In genomic region chr7:157410831-157411556, GRCh38 we compare ENCODE assay signal across 15 cellular contexts.
DNase-seq lines count a peak whose midpoint lies in the region; ATAC-seq and TF ChIP-seq lines count a peak whose summit lies in the region.
"Had no signal": no experiment of that assay in that cellular context is flagged by ENCODE, and none has a peak within 500 bp of the region (broad histone marks: within the 10 kb centered on the region; RNA-seq: fewer than 3 reads in every experiment).

No MANE protein-coding gene starts in this region.

- TF ChIP-seq CTCF in right atrium auricular region (IDR thresholded peaks at IDR 0.05) (no peak), NB4 (IDR thresholded peaks at IDR 0.05; ENCODE audit: low read depth, low read length) (no peak), gastrocnemius medialis (IDR thresholded peaks at IDR 0.05 in 4 of 5, conservative IDR thresholded peaks at IDR 0.05 in 1 of 5) (no peak)

- peak; percentile 16 for DNase-seq in left ventricle myocardium superior
- DNase-seq in right atrium auricular region (ENCODE audit: low spot score), result no peak
- DNase-seq in NB4 (ENCODE audit: low read depth), result peak; percentile 54
- no peak for DNase-seq in effector memory CD8-positive, alpha-beta T cell
- no peak for DNase-seq in NCI-H446 (lab: John Stamatoyannopoulos, UW)
- no peak for DNase-seq in cortex of kidney (lab: John Stamatoyannopoulos, UW)
- no peak for DNase-seq in gastrocnemius medialis
- DNase-seq: NCI-H1105 treated with DMSO at 0.1 percent for 48 hours, NCI-H2107, NCI-H524, testis had no signal

- intact Hi-C loops in left ventricle myocardium superior (cut with micrococcal nuclease) (no loop called here), gastrocnemius medialis (cut with DNase I; ENCODE audit: low total_unique reads) (no loop called here)

- no peaks in the 10 kb centered on the region for H3K27me3 ChIP-seq in right atrium auricular region
- H3K27me3 ChIP-seq in gastrocnemius medialis, result no peaks in the 10 kb centered on the region
- H3K27me3 ChIP-seq: cardiac muscle cell, gastroesophageal sphincter, testis had no signal

- H3K4me3 ChIP-seq in right atrium auricular region, result no peak overlapping the region
- no peak overlapping the region for H3K4me3 ChIP-seq in NB4 (ENCODE audit: low read depth, low read length)
- H3K4me3 ChIP-seq in gastrocnemius medialis, result no peak overlapping the region
- H3K4me3 ChIP-seq: cardiac muscle cell, gastroesophageal sphincter, prostate gland had no signal

- H3K9me3 ChIP-seq in right atrium auricular region, result no peaks in the 10 kb centered on the region
- H3K9me3 ChIP-seq in gastrocnemius medialis, result no peaks in the 10 kb centered on the region
- H3K9me3 ChIP-seq: gastroesophageal sphincter, prostate gland, testis had no signal

- H3K4me1 ChIP-seq in right atrium auricular region (peaks cover 0 to 14% of the 10 kb centered on the region in 2 donors), gastrocnemius medialis (peaks cover 9% of the 10 kb centered on the region in 2 donors)
- H3K4me1 ChIP-seq: gastroesophageal sphincter, prostate gland had no signal

- peak overlapping the region in 1 of 2 donors; percentile 74 for H3K4me3 Mint-ChIP-seq in effector memory CD8-positive, alpha-beta T cell
- H3K4me3 Mint-ChIP-seq: nephron had no signal

- H3K36me3 ChIP-seq in right atrium auricular region, result peaks cover 50% of the 10 kb centered on the region
- peaks cover 0 to 19% of the 10 kb centered on the region in 2 donors for H3K36me3 ChIP-seq in gastrocnemius medialis
- H3K36me3 ChIP-seq: cardiac muscle cell, prostate gland had no signal

- no peaks in the 10 kb centered on the region for H3K9me3 Mint-ChIP-seq in effector memory CD8-positive, alpha-beta T cell
- H3K9me3 Mint-ChIP-seq: nephron had no signal

- H3K27ac Mint-ChIP-seq in effector memory CD8-positive, alpha-beta T cell, result peak overlapping the region; percentile 69 to 93
- H3K27ac Mint-ChIP-seq: nephron had no signal

- H3K27me3 Mint-ChIP-seq in effector memory CD8-positive, alpha-beta T cell, result no peaks in the 10 kb centered on the region

- no peak overlapping the region for H3K27ac ChIP-seq in right atrium auricular region
- H3K27ac ChIP-seq in gastrocnemius medialis, result no peak overlapping the region
- H3K27ac ChIP-seq: cardiac muscle cell, gastroesophageal sphincter, prostate gland, testis had no signal

- in situ Hi-C loops in gastrocnemius medialis (cut with MboI; ENCODE audit: low sequenced_read_pairs in 4 of 4), result loop anchor here in 1 of 4 donors (25.0 kb wide), 1 partner anchor 149 kb away; no protein-coding TSS in a partner anchor

- TF ChIP-seq POLR2A in NB4 (IDR thresholded peaks at IDR 0.05; ENCODE audit: extremely low read depth, insufficient read length) (no peak), gastrocnemius medialis (IDR thresholded peaks at IDR 0.05) (no peak)

- peaks cover 6 to 15% of the 10 kb centered on the region in 2 donors for H3K4me1 Mint-ChIP-seq in effector memory CD8-positive, alpha-beta T cell (ENCODE audit: low read depth in 2 of 2)
- H3K4me1 Mint-ChIP-seq: nephron had no signal

- no peak for ATAC-seq in left ventricle myocardium superior
- ATAC-seq in effector memory CD8-positive, alpha-beta T cell (replicated peaks), result no peak
- ATAC-seq in gastrocnemius medialis, result no peak
- ATAC-seq: gastroesophageal sphincter had no signal

- H3K36me3 Mint-ChIP-seq in effector memory CD8-positive, alpha-beta T cell (ENCODE audit: insufficient read depth), result peaks cover 25% of the 10 kb centered on the region

Comparison
In these comparisons a context has a peak if more than half of its experiments do, and no peak if none do; other contexts are left out.
1. DNase-seq: peak in left ventricle myocardium superior (single experiment) and NB4 (single experiment); none in right atrium auricular region (single experiment), effector memory CD8-positive, alpha-beta T cell (0 of 3), NCI-H446 (0 of 2), cortex of kidney (single experiment) and gastrocnemius medialis (0 of 2).